1 cellular context compared by ENCODE assay signal in genomic region chr4:177375372-177375771, GRCh38.
TF ChIP-seq lines count a peak whose summit lies in the region.

No MANE protein-coding gene starts in this region.

TF ChIP-seq in H1, 55 proteins besides CTCF, POLR2A, EP300 and RAD21 (continued from another document):
- TF ChIP-seq CHD7 (IDR thresholded peaks at IDR 0.05; ENCODE audit: insufficient replicate concordance, low read length) (no peak), CREB1 (IDR thresholded peaks at IDR 0.05) (no peak), YY1 (IDR thresholded peaks at IDR 0.05; ENCODE audit: low read depth, low read length) (no peak), E2F6 (IDR thresholded peaks at IDR 0.05) (no peak), SAP30 (IDR thresholded peaks at IDR 0.05; ENCODE audit: insufficient read depth, insufficient replicate concordance, low read length) (no peak), SP4 (IDR thresholded peaks at IDR 0.05; ENCODE audit: low read length) (no peak), JUN (IDR thresholded peaks at IDR 0.05; ENCODE audit: low read depth, low read length) (no peak), USF2 (IDR thresholded peaks at IDR 0.05; ENCODE audit: low read length) (no peak), TEAD4 (IDR thresholded peaks at IDR 0.05; ENCODE audit: low read depth, low read length) (no peak), SUZ12 (IDR thresholded peaks at IDR 0.05; ENCODE audit: low read length) (no peak)
